ENCODE assay signal across 27 cellular contexts in the genomic region with DNA sequence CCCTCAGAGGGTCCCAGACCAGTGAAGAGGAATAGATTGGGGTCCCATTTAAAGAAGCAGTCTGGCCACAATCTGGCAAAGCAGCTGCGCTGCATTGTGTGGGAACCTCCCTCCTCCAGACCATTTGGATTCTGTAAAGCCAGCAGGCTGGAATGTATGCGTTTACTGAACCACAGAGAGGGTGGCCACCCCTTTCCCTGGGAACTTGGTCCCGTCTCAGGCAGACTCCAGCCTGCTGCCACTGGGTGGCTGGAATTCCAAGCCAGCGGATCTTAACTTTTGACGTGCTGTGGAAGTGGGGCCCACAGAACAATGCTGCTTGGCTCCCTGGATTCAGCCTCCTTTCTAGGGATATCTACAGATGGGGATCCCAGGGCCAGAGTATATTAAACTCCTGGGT.
"Had no signal": no experiment of that assay in that cellular context is flagged by ENCODE, and none has a peak within 500 bp of the region (broad histone marks: within the 10 kb centered on the region; RNA-seq: fewer than 3 reads in every experiment).

No MANE protein-coding gene starts in this region.

- DNase-seq: activated CD4-positive, alpha-beta T cell treated with anti-CD3 and anti-CD28 coated beads for 4 hours; activated CD8-positive, alpha-beta memory T cell treated with anti-CD3 and anti-CD28 coated beads, Interleukin-2, amount 50 U/mL, for 48 hours; activated CD8-positive, alpha-beta T cell treated with anti-CD3 and anti-CD28 coated beads for 36 hours; activated effector memory CD4-positive, alpha-beta T cell treated with Interleukin-2 at 50 U/mL for 16 hours; activated naive CD4-positive, alpha-beta T cell treated with anti-CD3 and anti-CD28 coated beads for 36 hours; activated T-cell treated with anti-CD3 and anti-CD28 coated beads, Interleukin-2, amount 50 U/mL, for 1 hour; amygdala; KG1; NCI-H1092; NCI-H1417; NCI-H1930; NCI-H2171; NCI-H226; NCI-H526; NCI-H82; OCI-M1; Right ventricle myocardium superior; SJCRH30; SK-N-SH; T-helper 1 cell had no signal

- H3K4me1 Mint-ChIP-seq: brain; central memory CD8-positive, alpha-beta T cell had no signal

- H3K27ac Mint-ChIP-seq: activated CD8-positive, alpha-beta T cell treated with anti-CD3 and anti-CD28 coated beads for 36 hours; activated naive CD4-positive, alpha-beta T cell treated with anti-CD3 and anti-CD28 coated beads for 36 hours; activated naive CD8-positive, alpha-beta T cell; activated T-helper 1 cell treated with anti-CD3 and anti-CD28 coated beads, Interleukin-12 subunit alpha, Interleukin-12 subunit beta, Interleukin-2, Interleukin-4 antibody, amounts not matched to agents 30 ng/mL and 10 ng/mL and 1 ng/mL, durations not matched to agents 14 hours and 24 hours and 36 hours; brain had no signal

- H3K9ac ChIP-seq: SK-N-SH had no signal

- H3K9me3 ChIP-seq: SJCRH30, SK-N-SH had no signal

- H3K4me3 Mint-ChIP-seq: activated CD8-positive, alpha-beta T cell treated with anti-CD3 and anti-CD28 coated beads for 36 hours; activated naive CD4-positive, alpha-beta T cell treated with anti-CD3 and anti-CD28 coated beads for 36 hours; activated naive CD8-positive, alpha-beta T cell; activated T-helper 1 cell treated with anti-CD3 and anti-CD28 coated beads, Interleukin-12 subunit alpha, Interleukin-12 subunit beta, Interleukin-2, Interleukin-4 antibody, amounts not matched to agents 30 ng/mL and 10 ng/mL and 1 ng/mL, durations not matched to agents 14 hours and 24 hours and 36 hours; brain; central memory CD8-positive, alpha-beta T cell had no signal

- H3K4me3 ChIP-seq: SJCRH30 had no signal

- H3K4me1 ChIP-seq: SJCRH30 had no signal

- H3K4me2 ChIP-seq: SK-N-SH had no signal

- ATAC-seq: activated CD8-positive, alpha-beta T cell treated with anti-CD3 and anti-CD28 coated beads for 36 hours; Panc1 had no signal

- H3K36me3 ChIP-seq: SJCRH30 had no signal

- H3K9me3 Mint-ChIP-seq: activated CD8-positive, alpha-beta T cell treated with anti-CD3 and anti-CD28 coated beads for 36 hours; activated T-helper 1 cell treated with anti-CD3 and anti-CD28 coated beads, Interleukin-12 subunit alpha, Interleukin-12 subunit beta, Interleukin-2, Interleukin-4 antibody, amounts not matched to agents 30 ng/mL and 10 ng/mL and 1 ng/mL, durations not matched to agents 14 hours and 24 hours and 36 hours had no signal

- H3K27me3 ChIP-seq: SJCRH30 had no signal

- H3K27me3 Mint-ChIP-seq: activated CD8-positive, alpha-beta T cell treated with anti-CD3 and anti-CD28 coated beads for 36 hours; activated naive CD8-positive, alpha-beta T cell; brain; central memory CD8-positive, alpha-beta T cell had no signal

- H3K36me3 Mint-ChIP-seq: activated naive CD8-positive, alpha-beta T cell; brain had no signal

- H3K27ac ChIP-seq: RWPE1, SJCRH30, VCaP had no signal
